20 cellular contexts compared by ENCODE assay signal in genomic region chr2:240309214-240309613, GRCh38.
"Had no signal": no experiment of that assay in that cellular context is flagged by ENCODE, and none has a peak within 500 bp of the region (broad histone marks: within the 10 kb centered on the region; RNA-seq: fewer than 3 reads in every experiment).

No MANE protein-coding gene starts in this region.

- ATAC-seq: activated naive CD8-positive, alpha-beta T cell treated with anti-CD3 and anti-CD28 coated beads, Interleukin-2, amount 50 U/mL, for 24 hours; gastrocnemius medialis; left ventricle myocardium superior; sciatic nerve; stimulated activated memory B cell treated with anti-CD40 and anti-IgM and Interleukin-4, amounts not matched to agents 10 μg/mL and 1 μg/mL and 100 μg/mL, for 72 hours; T-cell had no signal

- DNase-seq: activated B cell treated with CpG ODN at 0.5 μM for 24 hours; activated CD4-positive, alpha-beta memory T cell treated with anti-CD3 and anti-CD28 coated beads for 36 hours; activated CD4-positive, alpha-beta T cell treated with anti-CD3 and anti-CD28 coated beads for 4 hours; activated naive CD4-positive, alpha-beta T cell treated with anti-CD3 and anti-CD28 coated beads, Interleukin-2, amount 10 ng/mL, durations not matched to agents 7 days and 5 days; activated naive CD8-positive, alpha-beta T cell treated with anti-CD3 and anti-CD28 coated beads, Interleukin-2, amount 50 U/mL, for 24 hours; activated T-cell treated with anti-CD3 and anti-CD28 coated beads, Interleukin-2, amount 50 U/mL, for 24 hours; anterior cingulate cortex; cerebellar nuclear complex; effector CD4-positive, alpha-beta T cell; gastrocnemius medialis; kidney glomerular epithelial cell; left ventricle myocardium superior; ovary; psoas muscle; stimulated activated CD4-positive, alpha-beta T cell treated with anti-CD3 and anti-CD28 coated beads, Interleukin-4, amount 100 ng/mL, for 24 hours; T-cell; T-helper 9 cell; testis had no signal

- H3K9me3 Mint-ChIP-seq: activated B cell treated with CpG ODN at 0.5 μM for 24 hours; activated CD4-positive, alpha-beta memory T cell treated with anti-CD3 and anti-CD28 coated beads for 36 hours; activated naive CD4-positive, alpha-beta T cell treated with anti-CD3 and anti-CD28 coated beads, Interleukin-2, amount 10 ng/mL, durations not matched to agents 7 days and 5 days; activated naive CD8-positive, alpha-beta T cell treated with anti-CD3 and anti-CD28 coated beads, Interleukin-2, amount 50 U/mL, for 24 hours; activated T-cell treated with anti-CD3 and anti-CD28 coated beads, Interleukin-2, amount 50 U/mL, for 24 hours; stimulated activated memory B cell treated with anti-CD40 and anti-IgM and Interleukin-4, amounts not matched to agents 10 μg/mL and 1 μg/mL and 100 μg/mL, for 72 hours; T-cell had no signal

- H3K36me3 Mint-ChIP-seq: activated CD4-positive, alpha-beta memory T cell treated with anti-CD3 and anti-CD28 coated beads for 36 hours; activated naive CD4-positive, alpha-beta T cell treated with anti-CD3 and anti-CD28 coated beads, Interleukin-2, amount 10 ng/mL, durations not matched to agents 7 days and 5 days; stimulated activated memory B cell treated with anti-CD40 and anti-IgM and Interleukin-4, amounts not matched to agents 10 μg/mL and 1 μg/mL and 100 μg/mL, for 72 hours; T-cell had no signal

- H3K4me1 Mint-ChIP-seq: activated B cell treated with CpG ODN at 0.5 μM for 24 hours; activated naive CD4-positive, alpha-beta T cell treated with anti-CD3 and anti-CD28 coated beads, Interleukin-2, amount 10 ng/mL, durations not matched to agents 7 days and 5 days; activated naive CD8-positive, alpha-beta T cell treated with anti-CD3 and anti-CD28 coated beads, Interleukin-2, amount 50 U/mL, for 24 hours; stimulated activated memory B cell treated with anti-CD40 and anti-IgM and Interleukin-4, amounts not matched to agents 10 μg/mL and 1 μg/mL and 100 μg/mL, for 72 hours; T-cell had no signal

- H3K4me3 Mint-ChIP-seq: activated B cell treated with CpG ODN at 0.5 μM for 24 hours; activated CD4-positive, alpha-beta memory T cell treated with anti-CD3 and anti-CD28 coated beads for 36 hours; activated naive CD4-positive, alpha-beta T cell treated with anti-CD3 and anti-CD28 coated beads, Interleukin-2, amount 10 ng/mL, durations not matched to agents 7 days and 5 days; activated naive CD8-positive, alpha-beta T cell treated with anti-CD3 and anti-CD28 coated beads, Interleukin-2, amount 50 U/mL, for 24 hours; activated T-cell treated with anti-CD3 and anti-CD28 coated beads, Interleukin-2, amount 50 U/mL, for 24 hours; stimulated activated memory B cell treated with anti-CD40 and anti-IgM and Interleukin-4, amounts not matched to agents 10 μg/mL and 1 μg/mL and 100 μg/mL, for 72 hours; T-cell had no signal

- H3K27ac Mint-ChIP-seq: activated B cell treated with CpG ODN at 0.5 μM for 24 hours; activated CD4-positive, alpha-beta memory T cell treated with anti-CD3 and anti-CD28 coated beads for 36 hours; activated naive CD4-positive, alpha-beta T cell treated with anti-CD3 and anti-CD28 coated beads, Interleukin-2, amount 10 ng/mL, durations not matched to agents 7 days and 5 days; activated naive CD8-positive, alpha-beta T cell treated with anti-CD3 and anti-CD28 coated beads, Interleukin-2, amount 50 U/mL, for 24 hours; activated T-cell treated with anti-CD3 and anti-CD28 coated beads, Interleukin-2, amount 50 U/mL, for 24 hours; stimulated activated memory B cell treated with anti-CD40 and anti-IgM and Interleukin-4, amounts not matched to agents 10 μg/mL and 1 μg/mL and 100 μg/mL, for 72 hours; T-cell had no signal
